Comparison of ENCODE assay signal across 25 cellular contexts in genomic region chr4:48960988-48961635, GRCh38. TPM values are rescaled to one million over a fixed set of nuclear protein-coding genes. Genes with fewer than 3 reads are reported as not detected.
DNase-seq lines count a peak whose midpoint lies in the region; ATAC-seq and TF ChIP-seq lines count a peak whose summit lies in the region.
"Had no signal": no experiment of that assay in that cellular context is flagged by ENCODE, and none has a peak within 500 bp of the region (broad histone marks: within the 10 kb centered on the region; RNA-seq: fewer than 3 reads in every experiment).

No MANE protein-coding gene starts in this region.

- intact Hi-C loops in MCF 10A (cut with micrococcal nuclease), result loop anchor here (5.0 to 10.0 kb wide), 3 partner anchors 109 to 516 kb away; no protein-coding TSS in a partner anchor
- intact Hi-C loops in breast epithelium (cut with DNase I; ENCODE audit: low total_unique reads), result no loop called here

- CTCF ChIA-PET in MCF 10A (lab: Yijun Ruan, JAX), result interaction anchor here (0.6 to 3.4 kb wide), 20 partner anchors 11 to 643 kb away, joined by 3 to 23 read pairs (median 3); partner anchors contain the start of gene OCIAD2

- no peaks in the 10 kb centered on the region for H3K4me1 ChIP-seq in breast epithelium
- H3K4me1 ChIP-seq in foreskin keratinocyte, result peaks cover 7% of the 10 kb centered on the region
- no peaks in the 10 kb centered on the region for H3K4me1 ChIP-seq in HAP-1

- POLR2A ChIA-PET in MCF 10A (lab: Yijun Ruan, JAX), result interaction anchor here (0.5 to 4.3 kb wide), 13 partner anchors 10 to 318 kb away, joined by 3 to 16 read pairs (median 4); partner anchors contain the start of gene FRYL

- TF ChIP-seq CTCF in MCF 10A (IDR thresholded peaks at IDR 0.05; ENCODE audit: unreplicated experiment) (no peak), breast epithelium (IDR thresholded peaks at IDR 0.05) (no peak), foreskin keratinocyte (conservative IDR thresholded peaks at IDR 0.05) (no peak)

- in situ Hi-C loops in HAP-1 (cut with MboI; ENCODE audit: low sequenced_read_pairs), result loop anchor here (25.0 kb wide), 1 partner anchor 499 kb away; no protein-coding TSS in a partner anchor

- no peaks in the 10 kb centered on the region for H3K9me3 Mint-ChIP-seq in MCF 10A (ENCODE audit: unreplicated experiment)
- H3K9me3 Mint-ChIP-seq: CD4-positive, alpha-beta memory T cell; T-cell had no signal

- no peak overlapping the region for H3K4me3 Mint-ChIP-seq in MCF 10A (ENCODE audit: unreplicated experiment)
- H3K4me3 Mint-ChIP-seq: CD4-positive, alpha-beta memory T cell; T-cell had no signal

- DNase-seq in MCF 10A (ENCODE audit: unreplicated experiment) (peak; percentile 55), breast epithelium (ENCODE audit: low spot score in 2 of 2) (no peak), NCI-H774 (lab: John Stamatoyannopoulos, UW) (peak; percentile 30), foreskin keratinocyte (peak; percentile 88 to 95), HAP-1 (ENCODE audit: low spot score in 2 of 2) (no peak), T1000 (lab: John Stamatoyannopoulos, UW) (no peak), D341Med (ENCODE audit: low spot score) (no peak)
- DNase-seq: CD4-positive, alpha-beta memory T cell; GF-D8; HCEC 1CT; IMR-90; Kasumi-1; NCI-H1417 treated with DMSO at 0.1 percent for 48 hours; NCI-H2107; NCI-H2227 treated with DMSO at 0.1 percent for 48 hours; NCI-H524 treated with DMSO at 0.1 percent for 48 hours; Right ventricle myocardium superior; SK-N-SH; T-cell had no signal

- no peak for TF ChIP-seq POLR2A in breast epithelium (IDR thresholded peaks at IDR 0.05)

- H3K4me3 ChIP-seq in breast epithelium, result no peak overlapping the region
- no peak overlapping the region for H3K4me3 ChIP-seq in HAP-1

- ATAC-seq in foreskin keratinocyte (peak; percentile 83), GM21360 (IDR thresholded peaks at IDR 0.05; ENCODE audit: unreplicated experiment) (no peak)
- ATAC-seq: Panc1, T-cell had no signal

- no peaks in the 10 kb centered on the region for H3K36me3 ChIP-seq in breast epithelium
- no peaks in the 10 kb centered on the region for H3K36me3 ChIP-seq in HAP-1 (replicated peaks)

- no peaks in the 10 kb centered on the region for H3K36me3 Mint-ChIP-seq in MCF 10A (ENCODE audit: insufficient read depth, unreplicated experiment)
- H3K36me3 Mint-ChIP-seq: CD4-positive, alpha-beta memory T cell; T-cell had no signal

- H3K27ac ChIP-seq in breast epithelium (no peak overlapping the region), foreskin keratinocyte (peak overlapping the region; percentile 77)

- no peak overlapping the region for H3K27ac Mint-ChIP-seq in MCF 10A (ENCODE audit: low read depth, unreplicated experiment)
- H3K27ac Mint-ChIP-seq: CD4-positive, alpha-beta memory T cell; T-cell had no signal

- H3K9me3 ChIP-seq in breast epithelium (no peaks in the 10 kb centered on the region), HAP-1 (no peaks in the 10 kb centered on the region)
- H3K9me3 ChIP-seq: SK-N-SH had no signal

- BruUV-seq in MCF 10A (replicated peaks; lab: Mats Ljungman, UMichigan), result no TSS peak

- no peaks in the 10 kb centered on the region for H3K27me3 Mint-ChIP-seq in MCF 10A (ENCODE audit: insufficient read depth, unreplicated experiment)

- H3K27me3 ChIP-seq in breast epithelium (no peaks in the 10 kb centered on the region), foreskin keratinocyte (no peaks in the 10 kb centered on the region), HAP-1 (ENCODE audit: low read depth) (peaks cover 2% of the 10 kb centered on the region; the same call in 1 of the 2 replicates)

- peaks cover 6% of the 10 kb centered on the region for H3K4me1 Mint-ChIP-seq in MCF 10A (ENCODE audit: insufficient read depth, unreplicated experiment)
- H3K4me1 Mint-ChIP-seq: CD4-positive, alpha-beta memory T cell had no signal

RNA-seq across cellular contexts. Expression of gene CWH43, which starts 25.0 kb away (rescaled TPM):
- total RNA-seq in MCF 10A (2022) (not detected in 2 replicates), breast epithelium (under 1 TPM in 1 of 3 donors, not detected in 2; 0.66 TPM), foreskin keratinocyte (10.2 and 42.0 TPM in 2 replicates)
- polyA plus RNA-seq in foreskin keratinocyte, result 5.9 and 24.2 TPM in 2 replicates
- total RNA-seq: A172; CD4-positive, alpha-beta memory T cell; Daoy; HT1080; IMR-90; Right ventricle myocardium superior; T-cell had no signal
- polyA plus RNA-seq: BJ; CD4-positive, alpha-beta memory T cell; IMR-90; SK-N-SH had no signal

RNA-seq across cellular contexts. Expression of gene OCIAD2, which starts 54.5 kb away (rescaled TPM):
- 66.3 and 94.1 TPM in 2 replicates for total RNA-seq in MCF 10A (2022)
- total RNA-seq in breast epithelium, result 10 to 100 TPM in 1 of 3 donors, 1 to 10 TPM in 2; 9.2 to 22.0 (median 9.9) TPM
- 182 and 231 TPM in 2 replicates for total RNA-seq in foreskin keratinocyte
- polyA plus RNA-seq in foreskin keratinocyte, result 346 and 453 TPM in 2 replicates

Comparison
In these comparisons a context has a peak if more than half of its experiments do, and no peak if none do; other contexts are left out.
1. DNase-seq: peak in MCF 10A (single experiment), NCI-H774 (single experiment) and foreskin keratinocyte (2 of 2); none in breast epithelium (0 of 2), HAP-1 (0 of 2), T1000 (single experiment) and D341Med (single experiment).